In genomic region chr15:84747423-84748273, GRCh38 we compare ENCODE assay signal across 8 cellular contexts. TPM values are rescaled to one million over a fixed set of nuclear protein-coding genes. Genes with fewer than 3 reads are reported as not detected.
DNase-seq lines count a peak whose midpoint lies in the region; ATAC-seq and TF ChIP-seq lines count a peak whose summit lies in the region.

No MANE protein-coding gene starts in this region.

- H3K36me3 ChIP-seq in gastroesophageal sphincter (no peaks in the 10 kb centered on the region), neuronal stem cell (replicated peaks in 1 of 2; ENCODE audit: control insufficient read depth in 2 of 2, insufficient read depth in 2 of 2, low read length in 2 of 2) (no peaks in the 10 kb centered on the region), suprapubic skin (no peaks in the 10 kb centered on the region)

- H4K8ac ChIP-seq in neuronal stem cell (ENCODE audit: low read depth, low read length): peak overlapping the region; percentile 72

- peak overlapping the region; percentile 84 for H3K4me2 ChIP-seq in neuronal stem cell (ENCODE audit: insufficient read depth, low read length, poor library complexity, severe bottlenecking)

- TF ChIP-seq EP300 in gastroesophageal sphincter (IDR thresholded peaks at IDR 0.05) (no peak), suprapubic skin (IDR thresholded peaks at IDR 0.05) (no peak)

- TF ChIP-seq CTCF in gastroesophageal sphincter (IDR thresholded peaks at IDR 0.05) (no peak), suprapubic skin (IDR thresholded peaks at IDR 0.05) (no peak)

- H3K79me1 ChIP-seq in neuronal stem cell (ENCODE audit: low read depth, low read length): no peaks in the 10 kb centered on the region

- H3K9me3 ChIP-seq in gastroesophageal sphincter (no peaks in the 10 kb centered on the region), neuronal stem cell (replicated peaks in 1 of 2; ENCODE audit: control insufficient read depth in 2 of 2, insufficient read depth in 1 of 2, low read depth in 1 of 2, low read length in 2 of 2) (no peaks in the 10 kb centered on the region), suprapubic skin (no peaks in the 10 kb centered on the region)

- peak overlapping the region; percentile 75 for H3K14ac ChIP-seq in neuronal stem cell (ENCODE audit: low read length)

- H3K4me3 ChIP-seq in gastroesophageal sphincter (peak overlapping the region; percentile 42 to 65), neuronal stem cell (ENCODE audit: low read length in 2 of 2) (peak overlapping the region; percentile 59 to 88), suprapubic skin (peak overlapping the region; percentile 88)

- H2BK12ac ChIP-seq in neuronal stem cell (ENCODE audit: low read length): no peak overlapping the region

- WGBS in gastroesophageal sphincter (ENCODE audit: low coverage in 1 of 2), 2 donors: 0% methylated on average over 2 to 14 of the region's 46 CpGs
- WGBS in neuronal stem cell (ENCODE audit: extremely low coverage in 2 of 2, insufficient read length in 2 of 2, insufficient replicate concordance in 1 of 2), 2 donors: no CpG with 5 or more reads among the region's 46 CpGs
- WGBS in suprapubic skin: under 1% methylated on average over 26 of the region's 46 CpGs

- peak; percentile 16 for ATAC-seq in GM19468 (IDR thresholded peaks at IDR 0.05; ENCODE audit: extremely low read depth, unreplicated experiment)
- ATAC-seq in gastroesophageal sphincter: peak; percentile 75

- H2AK5ac ChIP-seq in neuronal stem cell (ENCODE audit: low read depth, low read length): peak overlapping the region; percentile 64

- peak overlapping the region; percentile 95 for H2AFZ ChIP-seq in neuronal stem cell (ENCODE audit: low read length)

- H3K18ac ChIP-seq in neuronal stem cell (ENCODE audit: low read length): peak overlapping the region; percentile 98

- no peaks in the 10 kb centered on the region for H3K27me3 ChIP-seq in gastroesophageal sphincter
- no peaks in the 10 kb centered on the region for H3K27me3 ChIP-seq in neuronal stem cell (ENCODE audit: control insufficient read depth in 3 of 3, insufficient read depth in 3 of 3, low read depth in 1 of 3, low read length in 3 of 3)
- H3K27me3 ChIP-seq in suprapubic skin: no peaks in the 10 kb centered on the region

- peak overlapping the region; percentile 97 for H3K23ac ChIP-seq in neuronal stem cell (ENCODE audit: low read depth, low read length, poor library complexity)

- peak overlapping the region; percentile 39 for H4K91ac ChIP-seq in neuronal stem cell (ENCODE audit: low read depth, low read length, poor library complexity)

- no peak overlapping the region for H2BK120ac ChIP-seq in neuronal stem cell (ENCODE audit: low read depth, low read length)

- H3K27ac ChIP-seq in gastroesophageal sphincter (peak overlapping the region; percentile 72 to 99 (median 94)), neuronal stem cell (replicated peaks; ENCODE audit: low read length) (peak overlapping the region; percentile 88), suprapubic skin (peak overlapping the region; percentile 100)

- H3K4ac ChIP-seq in neuronal stem cell (ENCODE audit: low read length): no peak overlapping the region

- DNase-seq in Caki2 (ENCODE audit: low read depth): peak; percentile 72
- DNase-seq in HPDE6-E6E7 (ENCODE audit: extremely low spot score): peak; percentile 60
- DNase-seq in SHP77 (lab: John Stamatoyannopoulos, UW): peak; percentile 63 to 76
- DNase-seq in activated gamma-delta T cell treated with Interleukin-2 at 50 U/mL for 16 hours: peak; percentile 68
- peak; percentile 62 for DNase-seq in neuronal stem cell (ENCODE audit: low spot score)
- peak; percentile 87 to 89 for DNase-seq in suprapubic skin (ENCODE audit: low spot score in 2 of 2)

- H2BK5ac ChIP-seq in neuronal stem cell (ENCODE audit: low read length): peak overlapping the region; percentile 84

- H3K9ac ChIP-seq in neuronal stem cell (ENCODE audit: low read depth, low read length, poor library complexity): peak overlapping the region; percentile 97

- in situ Hi-C loops in Caki2 (cut with HindIII; ENCODE audit: low pct_unique_long_range_greater_than_20kb, low sequenced_read_pairs): no loop called here

- H3K4me1 ChIP-seq in gastroesophageal sphincter: peaks cover 0 to 61% (median 16%) of the 10 kb centered on the region in 3 donors
- peaks cover 6 to 9% of the 10 kb centered on the region in 2 donors for H3K4me1 ChIP-seq in neuronal stem cell (ENCODE audit: control insufficient read depth in 2 of 2, insufficient read depth in 1 of 2, low read depth in 1 of 2, low read length in 2 of 2)
- H3K4me1 ChIP-seq in suprapubic skin: peaks cover 47% of the 10 kb centered on the region

- H2BK15ac ChIP-seq in neuronal stem cell (ENCODE audit: low read length): peak overlapping the region; percentile 95

- peak; percentile 49 to 66 for TF ChIP-seq POLR2A in gastroesophageal sphincter (IDR thresholded peaks at IDR 0.05)
- peak; percentile 6 to 18 for TF ChIP-seq POLR2A in suprapubic skin (IDR thresholded peaks at IDR 0.05)

RNA-seq across cellular contexts. Expression of gene ZNF592, which starts 0.7 kb away (rescaled TPM):
- total RNA-seq in Caki2 (2014; rRNA removed; shearing (Covaris generic); ENCODE audit: low replicate concordance): 5.8 and 7.2 TPM in 2 replicates
- 10 to 100 TPM; 15.7 to 26.0 (median 19.1) TPM for total RNA-seq in gastroesophageal sphincter
- polyA plus RNA-seq in neuronal stem cell (2013, experiment 1 of 2): 9.5 TPM
- polyA plus RNA-seq in neuronal stem cell (2013, experiment 2 of 2): 9.8 TPM
- 10 to 100 TPM; 23.1 to 37.2 (median 30.7) TPM for total RNA-seq in suprapubic skin

RNA-seq across cellular contexts. Expression of gene SEC11A, which starts 31.7 kb away (rescaled TPM):
- total RNA-seq in Caki2 (2014; rRNA removed; shearing (Covaris generic); ENCODE audit: low replicate concordance): 235 and 243 TPM in 2 replicates
- total RNA-seq in gastroesophageal sphincter (100 to 1,000 TPM in 2 of 4 donors, 10 to 100 TPM in 2; 63.3 to 139 (median 99.4) TPM), suprapubic skin (10 to 100 TPM; 44.3 to 52.9 (median 47.3) TPM)
- 292 TPM for polyA plus RNA-seq in neuronal stem cell (2013, experiment 1 of 2)
- 291 TPM for polyA plus RNA-seq in neuronal stem cell (2013, experiment 2 of 2)

Comparison
In these comparisons a context has a peak if more than half of its experiments do, and no peak if none do; other contexts are left out.
1. Peak in every context shown above with its lines: DNase-seq, ATAC-seq, H3K4me3 ChIP-seq and H3K27ac ChIP-seq.